Comparison of ENCODE assay signal across 11 cellular contexts in genomic region chrX:83508006-83508405, GRCh38. TPM values are rescaled to one million over a fixed set of nuclear protein-coding genes. Genes with fewer than 3 reads are reported as not detected.
DNase-seq lines count a peak whose midpoint lies in the region; ATAC-seq and TF ChIP-seq lines count a peak whose summit lies in the region.
"Had no signal": no experiment of that assay in that cellular context is flagged by ENCODE, and none has a peak within 500 bp of the region (broad histone marks: within the 10 kb centered on the region; RNA-seq: fewer than 3 reads in every experiment).

Gene POU3F4 (plus strand): TSS chrX:83508290. CDS start chrX:83508325, 35 bp downstream.

- TF ChIP-seq CTCF in glutamatergic neuron (IDR thresholded peaks at IDR 0.05; ENCODE audit: partially characterized antibody, unreplicated experiment), result no peak

- H3K4me3 Mint-ChIP-seq in glutamatergic neuron (ENCODE audit: unreplicated experiment), result peak within 1 kb of the TSS; percentile 90

- peaks cover 16% of the 10 kb centered on the region for H3K4me1 Mint-ChIP-seq in glutamatergic neuron (ENCODE audit: low read depth, unreplicated experiment)

- no peaks in the 10 kb centered on the region for H3K36me3 Mint-ChIP-seq in glutamatergic neuron (ENCODE audit: unreplicated experiment)

- DNase-seq in NCI-H748 (lab: John Stamatoyannopoulos, UW; ENCODE audit: unreplicated experiment), result peak; percentile 71
- DNase-seq in glutamatergic neuron, result peak; percentile 76
- peak; percentile 50 for DNase-seq in pons (ENCODE audit: low spot score)
- DNase-seq in mesenteric fat pad (ENCODE audit: low spot score), result no peak
- DNase-seq: NCI-H2029 treated with DMSO at 0.1 percent for 48 hours, SHP77 treated with DMSO at 0.1 percent for 48 hours had no signal

- peaks cover 11% of the 10 kb centered on the region for H3K9me3 Mint-ChIP-seq in glutamatergic neuron (ENCODE audit: unreplicated experiment)

- ATAC-seq in GM18511 (IDR thresholded peaks at IDR 0.05; ENCODE audit: unreplicated experiment), result peak; percentile 92
- ATAC-seq in HG03460 (IDR thresholded peaks at IDR 0.05; ENCODE audit: unreplicated experiment), result no peak
- ATAC-seq in HG03521 (IDR thresholded peaks at IDR 0.05; ENCODE audit: unreplicated experiment), result no peak
- ATAC-seq in HG03520 (IDR thresholded peaks at IDR 0.05; ENCODE audit: unreplicated experiment), result no peak
- ATAC-seq: HCT116 had no signal

- H3K27me3 Mint-ChIP-seq in glutamatergic neuron (ENCODE audit: unreplicated experiment), result peaks cover 11% of the 10 kb centered on the region

- H3K27ac Mint-ChIP-seq in glutamatergic neuron (ENCODE audit: unreplicated experiment), result peak within 1 kb of the TSS; percentile 38

RNA-seq across cellular contexts. Expression of gene POU3F4, which starts in this region (rescaled TPM):
- total RNA-seq in glutamatergic neuron (ENCODE audit: unreplicated experiment), result 1.8 TPM
- total RNA-seq in mesenteric fat pad, result not detected
